In genomic region chr22:23674886-23675501, GRCh38 we compare ENCODE assay signal across 11 cellular contexts. TPM values are rescaled to one million over a fixed set of nuclear protein-coding genes. Genes with fewer than 3 reads are reported as not detected.
"Had no signal": no experiment of that assay in that cellular context is flagged by ENCODE, and none has a peak within 500 bp of the region (broad histone marks: within the 10 kb centered on the region; RNA-seq: fewer than 3 reads in every experiment).

No MANE protein-coding gene starts in this region.

RNA-seq across cellular contexts. Expression of gene RGL4, which starts 15.8 kb away (rescaled TPM):
- total RNA-seq: astrocyte, dermis blood vessel endothelial cell, esophagus squamous epithelium, glomerular endothelial cell, left ventricle myocardium inferior, lung microvascular endothelial cell, right cardiac atrium, SJSA1, urinary bladder had no signal
- polyA plus RNA-seq: neural cell had no signal

RNA-seq across cellular contexts. Expression of gene DRICH1, which starts 42.9 kb away (rescaled TPM):
- total RNA-seq: activated naive CD8-positive, alpha-beta T cell treated with anti-CD3 and anti-CD28 coated beads for 36 hours; astrocyte; glomerular endothelial cell; left ventricle myocardium inferior; lung microvascular endothelial cell; SJSA1 had no signal
